Comparison of ENCODE assay signal across 8 cellular contexts in genomic region chr4:40227284-40227683, GRCh38. TPM values are rescaled to one million over a fixed set of nuclear protein-coding genes. Genes with fewer than 3 reads are reported as not detected.
DNase-seq lines count a peak whose midpoint lies in the region; ATAC-seq lines count a peak whose summit lies in the region.

No MANE protein-coding gene starts in this region.

- in situ Hi-C loops in GM23248 (cut with MboI), result no loop called here

- H3K27me3 Mint-ChIP-seq in natural killer cell treated with Interleukin-12 subunit alpha and Interleukin-12 subunit beta and Interleukin-15 and Interleukin-18, amount 100 ng/mL, for 72 hours, result no peaks in the 10 kb centered on the region

- H3K4me1 ChIP-seq in GM23248 (ENCODE audit: insufficient read depth), result no peaks in the 10 kb centered on the region

- 31 to 38% methylated on average over 2 of the region's 2 CpGs for WGBS in GM23248 (ENCODE audit: low coverage in 1 of 2, low lambda C conversion rate in 2 of 2, missing lambda C conversion rate in 2 of 2), 2 experiments

- no peaks in the 10 kb centered on the region for H3K9me2 ChIP-seq in GM23248 (ENCODE audit: insufficient read depth)

- peak overlapping the region; percentile 34; the same call in 1 of the 2 replicates for H3K4me3 ChIP-seq in SK-N-MC
- no peak overlapping the region for H3K4me3 ChIP-seq in GM23248

- no peaks in the 10 kb centered on the region for H3K27me3 ChIP-seq in GM23248 (replicated peaks; ENCODE audit: insufficient read depth)

- H3K27ac ChIP-seq in SK-N-MC (peak overlapping the region; percentile 72), GM23248 (no peak overlapping the region)

- no peaks in the 10 kb centered on the region for H3K9me3 ChIP-seq in SK-N-MC (ENCODE audit: low read depth, low read length)
- H3K9me3 ChIP-seq in GM23248 (ENCODE audit: low read depth), result no peaks in the 10 kb centered on the region

- DNase-seq in SK-N-MC (ENCODE audit: low read depth, low spot score) (peak; percentile 57), NCI-H345 (lab: John Stamatoyannopoulos, UW) (no peak), DMS 273 (lab: John Stamatoyannopoulos, UW; ENCODE audit: unreplicated experiment) (no peak), GM23248 (no peak)
- DNase-seq in natural killer cell treated with Interleukin-12 subunit alpha and Interleukin-12 subunit beta and Interleukin-15 and Interleukin-18, amount 100 ng/mL, for 72 hours (ENCODE audit: low spot score), result peak; percentile 62

- no peak overlapping the region for H3K9ac ChIP-seq in SK-N-MC (ENCODE audit: insufficient read length)
- H3K9ac ChIP-seq in GM23248, result no peak overlapping the region

- H4K20me1 ChIP-seq in GM23248 (ENCODE audit: insufficient read depth), result no peaks in the 10 kb centered on the region

- peaks cover 5% of the 10 kb centered on the region for H3K9me3 Mint-ChIP-seq in natural killer cell treated with Interleukin-12 subunit alpha and Interleukin-12 subunit beta and Interleukin-15 and Interleukin-18, amount 100 ng/mL, for 72 hours

- H3K36me3 Mint-ChIP-seq in natural killer cell treated with Interleukin-12 subunit alpha and Interleukin-12 subunit beta and Interleukin-15 and Interleukin-18, amount 100 ng/mL, for 72 hours, result peaks cover 18% of the 10 kb centered on the region

- no peak overlapping the region for H2AFZ ChIP-seq in GM23248

- peak overlapping the region; percentile 88 to 89 for H3K27ac Mint-ChIP-seq in natural killer cell treated with Interleukin-12 subunit alpha and Interleukin-12 subunit beta and Interleukin-15 and Interleukin-18, amount 100 ng/mL, for 72 hours

- peaks cover 47% of the 10 kb centered on the region for H3K36me3 ChIP-seq in SK-N-MC (ENCODE audit: insufficient read depth, low read length)
- H3K36me3 ChIP-seq in GM23248 (ENCODE audit: low read depth), result no peaks in the 10 kb centered on the region

- peaks cover 4% of the 10 kb centered on the region; the same call in 1 of the 2 replicates for H3F3A ChIP-seq in GM23248 (ENCODE audit: insufficient read depth)

- H3K4me3 Mint-ChIP-seq in natural killer cell treated with Interleukin-12 subunit alpha and Interleukin-12 subunit beta and Interleukin-15 and Interleukin-18, amount 100 ng/mL, for 72 hours, result peak overlapping the region; percentile 45

- peaks cover 64 to 82% of the 10 kb centered on the region in 2 donors for H3K4me1 Mint-ChIP-seq in natural killer cell treated with Interleukin-12 subunit alpha and Interleukin-12 subunit beta and Interleukin-15 and Interleukin-18, amount 100 ng/mL, for 72 hours (ENCODE audit: low read depth in 2 of 2)

- ATAC-seq in GM18870 (IDR thresholded peaks at IDR 0.05; ENCODE audit: unreplicated experiment) (peak; percentile 72), HG02759 (IDR thresholded peaks at IDR 0.05; ENCODE audit: unreplicated experiment) (peak; percentile 56), HG03571 (IDR thresholded peaks at IDR 0.05; ENCODE audit: unreplicated experiment) (no peak)
- ATAC-seq in natural killer cell treated with Interleukin-12 subunit alpha and Interleukin-12 subunit beta and Interleukin-15 and Interleukin-18, amount 100 ng/mL, for 72 hours, result peak; percentile 63 to 71

- no peak overlapping the region for H3K4me2 ChIP-seq in GM23248 (ENCODE audit: unreplicated experiment)

- no peaks in the 10 kb centered on the region for H3K79me2 ChIP-seq in GM23248 (ENCODE audit: insufficient read depth)

RNA-seq across cellular contexts. Expression of gene RHOH, which starts 30.5 kb away (rescaled TPM):
- total RNA-seq in natural killer cell treated with Interleukin-12 subunit alpha and Interleukin-12 subunit beta and Interleukin-15 and Interleukin-18, amount 100 ng/mL, for 72 hours, result 100 to 1,000 TPM; 140 to 169 TPM
- not detected in 2 replicates for total RNA-seq in GM23248 (2014; rRNA removed; shearing (Covaris generic))
- polyA plus RNA-seq in GM23248 (2016; fragmentation: Nextera tagmentation; extraction: Ambion mirVana), result 0.24 TPM in 1 of 2 replicates, not detected in the other

Comparison
In these comparisons a context has a peak if more than half of its experiments do, and no peak if none do; other contexts are left out.
1. DNase-seq: peak in SK-N-MC (single experiment) and natural killer cell treated with Interleukin-12 subunit alpha and Interleukin-12 subunit beta and Interleukin-15 and Interleukin-18, amount 100 ng/mL, for 72 hours (single experiment); none in NCI-H345 (single experiment), DMS 273 (single experiment) and GM23248 (single experiment).
2. RNA of gene RHOH, which starts 30.5 kb away (total RNA-seq): 140 to 169 TPM in natural killer cell treated with Interleukin-12 subunit alpha and Interleukin-12 subunit beta and Interleukin-15 and Interleukin-18, amount 100 ng/mL, for 72 hours; not detected in GM23248; every median in the first group is over 100 times any median in the second.